ENCODE assay signal across 8 cellular contexts in genomic region chr15:59372352-59373211, GRCh38. TPM values are rescaled to one million over a fixed set of nuclear protein-coding genes. Genes with fewer than 3 reads are reported as not detected.
DNase-seq lines count a peak whose midpoint lies in the region; ATAC-seq, FAIRE-seq and TF ChIP-seq lines count a peak whose summit lies in the region.

TSS of gene MYO1E (minus strand) at chr15:59372871. CDS start at chr15:59372500, 371 bp downstream.

- TF ChIP-seq POLR2A in A549 (IDR thresholded peaks at IDR 0.05; ENCODE audit: low read length): peak; percentile 98
- TF ChIP-seq POLR2A in HepG2 (IDR thresholded peaks at IDR 0.05; ENCODE audit: insufficient read depth in 1 of 2, low read depth in 2 of 2, low read length in 2 of 2): peak; percentile 90 to 96

- H3K4me2 ChIP-seq in A549 (peak within 1 kb of the TSS; percentile 90), HepG2 (ENCODE audit: low read depth, low read length) (peak within 1 kb of the TSS; percentile 91)

- in situ Hi-C loops in HepG2 (cut with HindIII; ENCODE audit: extremely low pct_ligation_motif_present, low pct_unique_long_range_greater_than_20kb): no loop called here

- H4K20me1 ChIP-seq in HepG2 (ENCODE audit: insufficient read depth, low read length): 0 out of 2 replicates have a peak, but pooled peaks cover 4% of the 10 kb centered on the region

- H3K27me3 ChIP-seq in HepG2 (ENCODE audit: control insufficient read depth in 1 of 2, insufficient read depth in 2 of 2, low read length in 2 of 2): no peaks in the 10 kb centered on the region

- H3K9me3 ChIP-seq in A549: no peaks in the 10 kb centered on the region
- no peaks in the 10 kb centered on the region for H3K9me3 ChIP-seq in HepG2 (ENCODE audit: low read length)

- intact Hi-C loops in HepG2 (cut with micrococcal nuclease; ENCODE audit: unreplicated experiment): loop anchor here (2.0 to 5.0 kb wide), 5 partner anchors 35 to 126 kb away; no protein-coding TSS in a partner anchor

- H3K4me1 ChIP-seq in A549: peaks cover 49% of the 10 kb centered on the region
- peaks cover 37% of the 10 kb centered on the region for H3K4me1 ChIP-seq in HepG2 (ENCODE audit: insufficient read depth, low read length)

- no peak for TF ChIP-seq CTCF in A549 (IDR thresholded peaks at IDR 0.05)
- TF ChIP-seq CTCF in WI38 (IDR thresholded peaks at IDR 0.05; ENCODE audit: low read depth, low read length): no peak
- 0 out of 2 replicates have a peak, but pooled peaks have one; percentile 6 for TF ChIP-seq CTCF in HepG2 (CRISPR knock-in tag; IDR thresholded peaks at IDR 0.05)

- peaks cover 26% of the 10 kb centered on the region for H3K79me2 ChIP-seq in HepG2 (ENCODE audit: insufficient read depth, low read length)

- CTCF ChIA-PET in A549 (lab: Yijun Ruan, JAX): interaction anchor here (0.6 to 1.1 kb wide), 8 partner anchors 74 to 264 kb away, joined by 3 to 4 read pairs (median 3); no protein-coding TSS in a partner anchor
- CTCF ChIA-PET in HepG2 (lab: Yijun Ruan, JAX; ENCODE audit: low intra/inter-chr PET ratio, low total read pairs): interaction anchor here (1.2 kb wide), 1 partner anchor 126 kb away, joined by 3 read pairs; no protein-coding TSS in a partner anchor

- no peaks in the 10 kb centered on the region for H3K36me3 ChIP-seq in HepG2 (replicated peaks in 1 of 2; ENCODE audit: control insufficient read depth in 1 of 2, insufficient read depth in 2 of 2, low read length in 2 of 2)

- H3K9ac ChIP-seq in HepG2 (ENCODE audit: insufficient read depth, low read depth, low read length): peak within 1 kb of the TSS; percentile 81

- TF ChIP-seq EP300 in A549 (IDR thresholded peaks at IDR 0.05) (no peak), HepG2 (IDR thresholded peaks at IDR 0.05; ENCODE audit: low read depth in 2 of 2, low read length in 2 of 2) (no peak), HepG2 (CRISPR knock-in tag; IDR thresholded peaks at IDR 0.05; ENCODE audit: borderline replicate concordance) (no peak; the same call in 1 of the 2 replicates)

- peak; percentile 18 to 39; a peak in 2 of 5 replicates for TF ChIP-seq RAD21 in A549 (conservative IDR thresholded peaks at IDR 0.05 in 1 of 2, IDR thresholded peaks at IDR 0.05 in 1 of 2)
- no peak for TF ChIP-seq RAD21 in HepG2 (CRISPR knock-in tag; IDR thresholded peaks at IDR 0.05)

- POLR2A ChIA-PET in A549 (lab: Yijun Ruan, JAX) (interaction anchor here (0.6 to 1.2 kb wide), 40 partner anchors 8 to 602 kb away, joined by 3 to 15 read pairs (median 3); partner anchors contain the start of gene MINDY2), HepG2 (lab: Yijun Ruan, JAX) (interaction anchor here (0.6 to 1.4 kb wide), 15 partner anchors 9 to 602 kb away, joined by 3 to 12 read pairs (median 4); partner anchors contain the start of gene MINDY2)

- ATAC-seq in A549 (peak; percentile 92 to 95), GM18502 (IDR thresholded peaks at IDR 0.05; ENCODE audit: poor library complexity, unreplicated experiment) (peak; percentile 54), HG03025 (IDR thresholded peaks at IDR 0.05; ENCODE audit: low FRiP score, unreplicated experiment) (peak; percentile 49), HepG2 (peak; percentile 97)

- WGBS in A549 (ENCODE audit: missing lambda C conversion rate): 2% methylated on average over 71 of the region's 74 CpGs
- WGBS in HepG2 (ENCODE audit: low lambda C conversion rate): 0% methylated on average over 24 of the region's 74 CpGs

- H3K4me3 ChIP-seq in A549: peak within 1 kb of the TSS; percentile 96
- H3K4me3 ChIP-seq in WI38 (ENCODE audit: low read depth, low read length): peak within 1 kb of the TSS; percentile 93
- peak within 1 kb of the TSS; percentile 77 to 94 (median 87) for H3K4me3 ChIP-seq in HepG2 (replicated peaks in 1 of 3; ENCODE audit: insufficient read depth in 1 of 3, low read depth in 2 of 3, low read length in 3 of 3)

- DNase-seq in A549 (ENCODE audit: low read depth in 1 of 2, low spot score in 1 of 2): peak; percentile 98 to 100
- DNase-seq in NCI-H2107 (lab: John Stamatoyannopoulos, UW): peak; percentile 52
- peak; percentile 1 for DNase-seq in effector CD4-positive, alpha-beta T cell
- DNase-seq in HepG2 (ENCODE audit: low spot score): peak; percentile 96
- peak; percentile 10 for DNase-seq in stimulated activated CD4-positive, alpha-beta T cell treated with anti-CD3 and anti-CD28 coated beads, Interleukin-4, amount 100 ng/mL, for 1 hour

- H3K27ac ChIP-seq in A549 (peak within 1 kb of the TSS; percentile 91 to 92), HepG2 (ENCODE audit: extremely low read length, insufficient read depth, low read length) (peak within 1 kb of the TSS; percentile 75)

- peak; percentile 96 for FAIRE-seq in A549 (lab: Jason Lieb, UNC)
- peak; percentile 95 for FAIRE-seq in HepG2 (lab: Jason Lieb, UNC)

- peak within 1 kb of the TSS; percentile 91 for H2AFZ ChIP-seq in HepG2 (ENCODE audit: low read length)

- BruUV-seq in HepG2 (replicated peaks; lab: Mats Ljungman, UMichigan): TSS peak; percentile 67

TF ChIP-seq in A549, 52 proteins besides CTCF, POLR2A, EP300 and RAD21 (continues in another document):
- TF ChIP-seq ATOH8 (CRISPR knock-in tag; IDR thresholded peaks at IDR 0.05; ENCODE audit: low read depth): no peak
- no peak for TF ChIP-seq GATA3 (IDR thresholded peaks at IDR 0.05; ENCODE audit: borderline replicate concordance)
- no peak for TF ChIP-seq NFE2L2 (conservative IDR thresholded peaks at IDR 0.05; ENCODE audit: low read length)
- TF ChIP-seq MAFK (IDR thresholded peaks at IDR 0.05; ENCODE audit: partially characterized antibody): no peak
- TF ChIP-seq HDAC2 (IDR thresholded peaks at IDR 0.05): no peak
- no peak for TF ChIP-seq RCOR1 (IDR thresholded peaks at IDR 0.05; ENCODE audit: low read depth, low read length)
- no peak for TF ChIP-seq FOSB (CRISPR knock-in tag; IDR thresholded peaks at IDR 0.05)
- peak; percentile 63; the same call in 1 of the 2 replicates for TF ChIP-seq TP53 (CRISPR knock-in tag; IDR thresholded peaks at IDR 0.05)
- TF ChIP-seq NPAS2 (CRISPR knock-in tag; IDR thresholded peaks at IDR 0.05; ENCODE audit: borderline replicate concordance): no peak
- no peak for TF ChIP-seq NR3C1 (IDR thresholded peaks at IDR 0.05)

TF ChIP-seq in HepG2, 621 proteins besides CTCF, POLR2A, EP300 and RAD21 (continues in another document):
- TF ChIP-seq MTF1 (CRISPR knock-in tag; IDR thresholded peaks at IDR 0.05) (no peak), NR2F1 (CRISPR knock-in tag; IDR thresholded peaks at IDR 0.05) (no peak), FOXO1 (CRISPR knock-in tag; IDR thresholded peaks at IDR 0.05) (no peak; the same call in 1 of the 2 replicates), SNAPC2 (CRISPR knock-in tag; IDR thresholded peaks at IDR 0.05) (peak; percentile 43; the same call in 1 of the 2 replicates)

RNA-seq across cellular contexts. Expression of gene MYO1E, which starts in this region (rescaled TPM):
- 451 and 497 TPM in 2 replicates for polyA plus RNA-seq in A549 (2011; rRNA removed)
- polyA plus RNA-seq in A549 (2012; cell fraction: cytosol; rRNA removed): 76.7 and 101 TPM in 2 replicates
- 251 and 264 TPM in 2 replicates for polyA plus RNA-seq in A549 (2012; cell fraction: nucleus; rRNA removed)
- polyA plus RNA-seq in A549 (2017; fragmentation: RNase III; extraction: RNeasy Plus Mini Kit Qiagen cat#74134 plus additional on column Dnase treatment): 168 to 202 TPM (median 181 TPM) in 3 replicates
- polyA minus RNA-seq in A549 (2011; rRNA and poly(A)+ RNA removed): 285 and 317 TPM in 2 replicates
- total RNA-seq in HepG2 (2016; rRNA removed; fragmentation: Illumina TruSeq; extraction: Trizol): 25.1 and 38.5 TPM in 2 replicates
- 6.6 and 8.8 TPM in 2 replicates for total RNA-seq in HepG2 (2016; cell fraction: cytosol; rRNA removed; fragmentation: Illumina TruSeq; extraction: Trizol; ENCODE audit: low read depth)
- 28.4 and 35.1 TPM in 2 replicates for total RNA-seq in HepG2 (2016; cell fraction: insoluble cytoplasmic fraction; rRNA removed; fragmentation: Illumina TruSeq; extraction: Trizol)
- 6.5 and 7.9 TPM in 2 replicates for total RNA-seq in HepG2 (2016; cell fraction: membrane; rRNA removed; fragmentation: Illumina TruSeq; extraction: Trizol)
- total RNA-seq in HepG2 (2016; cell fraction: nucleus; rRNA removed; fragmentation: Illumina TruSeq; extraction: Trizol): 32.4 and 33.1 TPM in 2 replicates
- polyA plus RNA-seq in HepG2 (2011; rRNA removed): 12.6 and 15.7 TPM in 2 replicates
- 10.1 and 10.8 TPM in 2 replicates for polyA plus RNA-seq in HepG2 (2011; cell fraction: cytosol; rRNA removed)
- 20.9 and 25.3 TPM in 2 replicates for polyA plus RNA-seq in HepG2 (2011; cell fraction: nucleus; rRNA removed)
- polyA plus RNA-seq in HepG2 (2012): 26.0 and 36.6 TPM in 2 replicates
- polyA plus RNA-seq in HepG2 (2016; cell fraction: cytosol; fragmentation: Illumina TruSeq; extraction: Trizol; ENCODE audit: low read depth): 1.1 and 1.6 TPM in 2 replicates
- 22.4 and 25.8 TPM in 2 replicates for polyA plus RNA-seq in HepG2 (2016; cell fraction: insoluble cytoplasmic fraction; fragmentation: Illumina TruSeq; extraction: Trizol; ENCODE audit: low read depth)
- 2.2 and 2.7 TPM in 2 replicates for polyA plus RNA-seq in HepG2 (2016; cell fraction: membrane; fragmentation: Illumina TruSeq; extraction: Trizol; ENCODE audit: low read depth)
- 15.6 and 16.7 TPM in 2 replicates for polyA plus RNA-seq in HepG2 (2016; cell fraction: nucleus; fragmentation: Illumina TruSeq; extraction: Trizol; ENCODE audit: insufficient read depth, low read depth)
- 33.9 and 197 TPM in 2 replicates for polyA minus RNA-seq in HepG2 (2011; rRNA and poly(A)+ RNA removed; ENCODE audit: low replicate concordance)
- 22.2 and 26.0 TPM in 2 replicates for polyA minus RNA-seq in HepG2 (2011; cell fraction: cytosol; rRNA and poly(A)+ RNA removed)
- 47.1 and 47.9 TPM in 2 replicates for polyA minus RNA-seq in HepG2 (2011; cell fraction: nucleus; rRNA and poly(A)+ RNA removed)

Comparison
In these comparisons a context has a peak if more than half of its experiments do, and no peak if none do; other contexts are left out.
1. Peak in every context shown above with its lines: DNase-seq, ATAC-seq, H3K4me3 ChIP-seq and H3K27ac ChIP-seq.
2. DNase-seq: peak in every context shown above with its lines; median percentile 99 in A549; 96 in HepG2; 52 in NCI-H2107; 10 in stimulated activated CD4-positive, alpha-beta T cell treated with anti-CD3 and anti-CD28 coated beads, Interleukin-4, amount 100 ng/mL, for 1 hour; 1 in effector CD4-positive, alpha-beta T cell.